In genomic region chr16:70394853-70395252, GRCh38 we compare ENCODE assay signal across 27 cellular contexts.
"Had no signal": no experiment of that assay in that cellular context is flagged by ENCODE, and none has a peak within 500 bp of the region (broad histone marks: within the 10 kb centered on the region; RNA-seq: fewer than 3 reads in every experiment).

No MANE protein-coding gene starts in this region.

- H3K4me1 Mint-ChIP-seq: activated naive CD4-positive, alpha-beta T cell treated with anti-CD3 and anti-CD28 coated beads, Interleukin-2, amount 50 U/mL, for 24 hours; central memory CD8-positive, alpha-beta T cell had no signal

- H3K27ac Mint-ChIP-seq: activated B cell treated with CpG ODN at 0.5 μM for 24 hours; activated CD4-positive, alpha-beta memory T cell treated with anti-CD3 and anti-CD28 coated beads for 36 hours; activated CD4-positive, alpha-beta T cell treated with anti-CD3 and anti-CD28 coated beads for 36 hours; activated CD8-positive, alpha-beta memory T cell treated with anti-CD3 and anti-CD28 coated beads, Interleukin-2, amount 10 ng/mL, durations not matched to agents 7 days and 5 days; activated CD8-positive, alpha-beta T cell treated with anti-CD3 and anti-CD28 coated beads, Interleukin-2, amount 10 ng/mL, durations not matched to agents 7 days and 5 days; activated naive CD4-positive, alpha-beta T cell treated with anti-CD3 and anti-CD28 coated beads for 36 hours; activated naive CD4-positive, alpha-beta T cell treated with anti-CD3 and anti-CD28 coated beads, Interleukin-2, amount 50 U/mL, for 24 hours; activated naive CD8-positive, alpha-beta T cell treated with anti-CD3 and anti-CD28 coated beads for 36 hours; activated naive CD8-positive, alpha-beta T cell treated with anti-CD3 and anti-CD28 coated beads, Interleukin-2, amount 50 U/mL, for 24 hours; activated T-helper 1 cell treated with anti-CD3 and anti-CD28 coated beads, Interleukin-12 subunit alpha, Interleukin-12 subunit beta, Interleukin-2, Interleukin-4 antibody, amounts not matched to agents 30 ng/mL and 10 ng/mL and 1 ng/mL, durations not matched to agents 14 hours and 24 hours and 36 hours; activated T-helper 2 cell treated with anti-CD3 and anti-CD28 coated beads, Interferon-gamma antibody, Interleukin-2, Interleukin-4, amounts not matched to agents 10 μg/mL and 5 μg/mL and 100 μg/mL, durations not matched to agents 14 hours and 24 hours and 36 hours; dendritic cell treated with granulocyte-macrophage colony-stimulating factor and Interleukin-4, amounts not matched to agents 40 ng/mL and 50 ng/mL, for 4 days; T-helper 1 cell treated with Interleukin-12 subunit alpha and Interleukin-12 subunit beta and Interleukin-4 antibody, amounts not matched to agents 30 μg/mL and 1 μg/mL, for 36 hours had no signal

- H3K9me3 ChIP-seq: adrenal gland, heart left ventricle had no signal

- H3K4me3 ChIP-seq: adrenal gland, coronary artery, dorsolateral prefrontal cortex, heart left ventricle had no signal

- H3K36me3 Mint-ChIP-seq: activated CD4-positive, alpha-beta memory T cell treated with anti-CD3 and anti-CD28 coated beads for 36 hours; activated CD8-positive, alpha-beta memory T cell treated with anti-CD3 and anti-CD28 coated beads, Interleukin-2, amount 10 ng/mL, durations not matched to agents 7 days and 5 days; activated naive CD4-positive, alpha-beta T cell treated with anti-CD3 and anti-CD28 coated beads, Interleukin-2, amount 50 U/mL, for 24 hours; activated naive CD8-positive, alpha-beta T cell treated with anti-CD3 and anti-CD28 coated beads for 36 hours had no signal

- FAIRE-seq: astrocyte, bronchial epithelial cell, frontal cortex, TTC549 had no signal

- H3K9me3 Mint-ChIP-seq: activated B cell treated with CpG ODN at 0.5 μM for 24 hours; activated CD4-positive, alpha-beta memory T cell treated with anti-CD3 and anti-CD28 coated beads for 36 hours; activated CD4-positive, alpha-beta T cell treated with anti-CD3 and anti-CD28 coated beads, Interleukin-2, amount 10 ng/mL, durations not matched to agents 24 days and 14 days; activated naive CD4-positive, alpha-beta T cell treated with anti-CD3 and anti-CD28 coated beads for 36 hours; activated naive CD4-positive, alpha-beta T cell treated with anti-CD3 and anti-CD28 coated beads, Interleukin-2, amount 50 U/mL, for 24 hours; activated naive CD8-positive, alpha-beta T cell treated with anti-CD3 and anti-CD28 coated beads for 36 hours; activated naive CD8-positive, alpha-beta T cell treated with anti-CD3 and anti-CD28 coated beads, Interleukin-2, amount 50 U/mL, for 24 hours; activated T-helper 1 cell treated with anti-CD3 and anti-CD28 coated beads, Interleukin-12 subunit alpha, Interleukin-12 subunit beta, Interleukin-2, Interleukin-4 antibody, amounts not matched to agents 30 ng/mL and 10 ng/mL and 1 ng/mL, durations not matched to agents 14 hours and 24 hours and 36 hours; activated T-helper 2 cell treated with anti-CD3 and anti-CD28 coated beads, Interferon-gamma antibody, Interleukin-2, Interleukin-4, amounts not matched to agents 10 μg/mL and 5 μg/mL and 100 μg/mL, durations not matched to agents 14 hours and 24 hours and 36 hours; central memory CD8-positive, alpha-beta T cell; dendritic cell treated with granulocyte-macrophage colony-stimulating factor and Interleukin-4, amounts not matched to agents 40 ng/mL and 50 ng/mL, for 4 days; endodermal cell; T-cell; T-helper 1 cell treated with Interleukin-12 subunit alpha and Interleukin-12 subunit beta and Interleukin-4 antibody, amounts not matched to agents 30 μg/mL and 1 μg/mL, for 36 hours had no signal

- H3K27me3 ChIP-seq: adrenal gland, brain microvascular endothelial cell, dorsolateral prefrontal cortex, heart left ventricle had no signal

- H3K27ac ChIP-seq: adrenal gland, brain microvascular endothelial cell, coronary artery, heart left ventricle, VCaP had no signal

- H3K4me3 Mint-ChIP-seq: activated B cell treated with CpG ODN at 0.5 μM for 24 hours; activated CD4-positive, alpha-beta memory T cell treated with anti-CD3 and anti-CD28 coated beads for 36 hours; activated CD4-positive, alpha-beta T cell treated with anti-CD3 and anti-CD28 coated beads for 36 hours; activated CD4-positive, alpha-beta T cell treated with anti-CD3 and anti-CD28 coated beads, Interleukin-2, amount 10 ng/mL, durations not matched to agents 24 days and 14 days; activated CD8-positive, alpha-beta memory T cell treated with anti-CD3 and anti-CD28 coated beads, Interleukin-2, amount 10 ng/mL, durations not matched to agents 7 days and 5 days; activated CD8-positive, alpha-beta T cell treated with anti-CD3 and anti-CD28 coated beads, Interleukin-2, amount 10 ng/mL, durations not matched to agents 7 days and 5 days; activated naive CD4-positive, alpha-beta T cell treated with anti-CD3 and anti-CD28 coated beads for 36 hours; activated naive CD4-positive, alpha-beta T cell treated with anti-CD3 and anti-CD28 coated beads, Interleukin-2, amount 50 U/mL, for 24 hours; activated naive CD8-positive, alpha-beta T cell treated with anti-CD3 and anti-CD28 coated beads for 36 hours; activated naive CD8-positive, alpha-beta T cell treated with anti-CD3 and anti-CD28 coated beads, Interleukin-2, amount 50 U/mL, for 24 hours; activated T-helper 1 cell treated with anti-CD3 and anti-CD28 coated beads, Interleukin-12 subunit alpha, Interleukin-12 subunit beta, Interleukin-2, Interleukin-4 antibody, amounts not matched to agents 30 ng/mL and 10 ng/mL and 1 ng/mL, durations not matched to agents 14 hours and 24 hours and 36 hours; central memory CD8-positive, alpha-beta T cell; dendritic cell treated with granulocyte-macrophage colony-stimulating factor and Interleukin-4, amounts not matched to agents 40 ng/mL and 50 ng/mL, for 4 days; endodermal cell; T-cell; T-helper 1 cell treated with Interleukin-12 subunit alpha and Interleukin-12 subunit beta and Interleukin-4 antibody, amounts not matched to agents 30 μg/mL and 1 μg/mL, for 36 hours had no signal

- H3K27me3 Mint-ChIP-seq: activated B cell treated with CpG ODN at 0.5 μM for 24 hours; activated CD4-positive, alpha-beta memory T cell treated with anti-CD3 and anti-CD28 coated beads for 36 hours; activated CD4-positive, alpha-beta T cell treated with anti-CD3 and anti-CD28 coated beads for 36 hours; activated CD4-positive, alpha-beta T cell treated with anti-CD3 and anti-CD28 coated beads, Interleukin-2, amount 10 ng/mL, durations not matched to agents 24 days and 14 days; activated CD8-positive, alpha-beta memory T cell treated with anti-CD3 and anti-CD28 coated beads, Interleukin-2, amount 10 ng/mL, durations not matched to agents 7 days and 5 days; activated naive CD4-positive, alpha-beta T cell treated with anti-CD3 and anti-CD28 coated beads, Interleukin-2, amount 50 U/mL, for 24 hours; activated naive CD8-positive, alpha-beta T cell treated with anti-CD3 and anti-CD28 coated beads for 36 hours; activated naive CD8-positive, alpha-beta T cell treated with anti-CD3 and anti-CD28 coated beads, Interleukin-2, amount 50 U/mL, for 24 hours; central memory CD8-positive, alpha-beta T cell; dendritic cell treated with granulocyte-macrophage colony-stimulating factor and Interleukin-4, amounts not matched to agents 40 ng/mL and 50 ng/mL, for 4 days; T-cell had no signal
